In the genomic region with DNA sequence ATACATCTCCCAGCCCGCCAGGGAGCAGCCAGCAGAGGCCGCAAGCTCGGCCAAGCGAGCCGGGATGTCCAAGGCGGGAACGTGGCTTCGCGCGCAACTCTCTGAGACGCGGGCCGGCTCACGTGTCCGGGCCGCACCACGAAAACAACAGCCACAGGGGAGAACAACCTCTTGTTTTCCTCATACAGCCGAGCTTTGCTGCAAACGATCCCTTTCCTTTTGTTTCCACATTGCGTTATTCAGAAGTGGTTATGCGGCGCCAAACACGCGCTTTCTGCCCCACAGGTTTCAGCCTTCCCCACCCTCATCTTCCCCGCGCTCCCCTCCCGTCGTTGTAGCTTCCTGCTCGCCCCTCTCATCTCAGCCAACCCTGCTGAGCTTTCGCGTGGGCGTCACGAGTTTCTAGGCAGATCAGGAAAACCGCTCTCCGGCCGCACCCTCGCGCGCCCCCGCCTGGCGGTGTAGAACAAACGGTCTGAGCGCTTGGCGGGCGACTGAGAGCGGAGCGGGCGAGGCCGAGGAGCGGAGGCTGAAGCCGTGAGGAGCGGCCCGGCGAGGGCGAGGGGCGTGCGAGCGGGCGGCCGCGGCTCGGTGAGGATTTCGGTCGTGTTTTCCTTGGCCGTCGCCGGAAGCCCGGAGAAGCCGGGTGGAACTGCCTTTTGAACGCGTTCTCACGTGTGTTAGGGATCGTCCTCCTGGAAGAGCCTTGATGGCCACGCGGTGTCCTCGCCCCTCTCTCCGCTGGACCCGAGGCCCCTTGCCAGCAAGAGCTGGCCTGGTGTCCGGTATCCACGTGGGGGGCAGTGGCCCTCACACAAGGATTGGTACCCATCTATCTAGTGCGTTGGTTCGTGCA, we compare ENCODE assay signal across 8 cellular contexts. TPM values are rescaled to one million over a fixed set of nuclear protein-coding genes. Genes with fewer than 3 reads are reported as not detected.
DNase-seq lines count a peak whose midpoint lies in the region; ATAC-seq lines count a peak whose summit lies in the region.

No MANE protein-coding gene starts in this region.

- H3K4me3 Mint-ChIP-seq in effector memory CD8-positive, alpha-beta T cell = peak overlapping the region; percentile 60 to 83
- H3K4me3 Mint-ChIP-seq in memory B cell = peak overlapping the region; percentile 91

- peak overlapping the region; percentile 9 for H3K9ac ChIP-seq in ES-I3 (ENCODE audit: low read depth, low read length)

- H3K9me3 ChIP-seq in ES-I3 (ENCODE audit: control insufficient read depth, insufficient read depth, low read length) = no peaks in the 10 kb centered on the region

- peak overlapping the region; percentile 25 for H3K4me3 ChIP-seq in H7 (ENCODE audit: insufficient read depth, low read depth, low read length)

- H3K4me1 Mint-ChIP-seq in effector memory CD8-positive, alpha-beta T cell (ENCODE audit: low read depth in 2 of 2) = peaks cover 14 to 16% of the 10 kb centered on the region in 2 donors
- H3K4me1 Mint-ChIP-seq in memory B cell = peaks cover 13% of the 10 kb centered on the region

- H3K36me3 ChIP-seq in ES-I3 (ENCODE audit: insufficient read depth, low read length) = no peaks in the 10 kb centered on the region
- H3K36me3 ChIP-seq in H7 (replicated peaks; ENCODE audit: control insufficient read depth, insufficient read depth, low read length) = no peaks in the 10 kb centered on the region

- DNase-seq in H7 = peak; percentile 98
- DNase-seq in NCI-H1930 (lab: John Stamatoyannopoulos, UW) = peak; percentile 91 to 94
- peak; percentile 91 to 96 (median 95) for DNase-seq in activated CD8-positive, alpha-beta memory T cell treated with anti-CD3 and anti-CD28 coated beads for 48 hours (ENCODE audit: low read depth in 2 of 3, low spot score in 2 of 3)
- DNase-seq in effector memory CD8-positive, alpha-beta T cell = peak; percentile 94 to 96 (median 94)
- peak; percentile 98 to 99 for DNase-seq in memory B cell (ENCODE audit: low spot score in 2 of 2)
- DNase-seq in stimulated activated CD8-positive, alpha-beta memory T cell treated with anti-CD3 and anti-CD28 coated beads, Interleukin-12 subunit alpha, Interleukin-12 subunit beta, amount 100 ng/mL, for 24 hours (ENCODE audit: extremely low read depth) = peak; percentile 85
- DNase-seq in NCI-H1694 (lab: John Stamatoyannopoulos, UW) = no peak

- H3K4me1 ChIP-seq in ES-I3 (ENCODE audit: insufficient read depth, low read length) = no peaks in the 10 kb centered on the region

- H3K36me3 Mint-ChIP-seq in effector memory CD8-positive, alpha-beta T cell (ENCODE audit: insufficient read depth) = no peaks in the 10 kb centered on the region
- H3K36me3 Mint-ChIP-seq in memory B cell = no peaks in the 10 kb centered on the region

- no peaks in the 10 kb centered on the region for H3K9me3 Mint-ChIP-seq in effector memory CD8-positive, alpha-beta T cell
- no peaks in the 10 kb centered on the region for H3K9me3 Mint-ChIP-seq in memory B cell

- peaks cover 18% of the 10 kb centered on the region for H3K27me3 ChIP-seq in H7 (ENCODE audit: control insufficient read depth, insufficient read depth, low read length)

- H3K27me3 Mint-ChIP-seq in effector memory CD8-positive, alpha-beta T cell = no peaks in the 10 kb centered on the region
- no peaks in the 10 kb centered on the region for H3K27me3 Mint-ChIP-seq in memory B cell

- peak overlapping the region; percentile 91 to 96 for H3K27ac Mint-ChIP-seq in effector memory CD8-positive, alpha-beta T cell
- peak overlapping the region; percentile 96 for H3K27ac Mint-ChIP-seq in memory B cell

- ATAC-seq in effector memory CD8-positive, alpha-beta T cell (replicated peaks) = peak; percentile 95
- peak; percentile 94 for ATAC-seq in memory B cell (ENCODE audit: low read depth)

RNA-seq across cellular contexts. Expression of a gene that starts 6.6 kb away (rescaled TPM):
- 141 and 144 TPM in 2 replicates for total RNA-seq in H7 (2014; rRNA removed; shearing (Covaris generic))

RNA-seq across cellular contexts. Expression of a gene that starts 21.6 kb away (rescaled TPM):
- total RNA-seq in H7 (2014; rRNA removed; shearing (Covaris generic)) = 30.0 and 54.1 TPM in 2 replicates

RNA-seq across cellular contexts. Expression of a gene that starts 21.8 kb away (rescaled TPM):
- total RNA-seq in H7 (2014; rRNA removed; shearing (Covaris generic)) = 29.9 and 34.9 TPM in 2 replicates

RNA-seq across cellular contexts. Expression of a gene that starts 24.4 kb away (rescaled TPM):
- not detected in 2 replicates for total RNA-seq in H7 (2014; rRNA removed; shearing (Covaris generic))

RNA-seq across cellular contexts. Expression of a gene that starts 32.7 kb away (rescaled TPM):
- not detected in 2 replicates for total RNA-seq in H7 (2014; rRNA removed; shearing (Covaris generic))
